In the genomic region with DNA sequence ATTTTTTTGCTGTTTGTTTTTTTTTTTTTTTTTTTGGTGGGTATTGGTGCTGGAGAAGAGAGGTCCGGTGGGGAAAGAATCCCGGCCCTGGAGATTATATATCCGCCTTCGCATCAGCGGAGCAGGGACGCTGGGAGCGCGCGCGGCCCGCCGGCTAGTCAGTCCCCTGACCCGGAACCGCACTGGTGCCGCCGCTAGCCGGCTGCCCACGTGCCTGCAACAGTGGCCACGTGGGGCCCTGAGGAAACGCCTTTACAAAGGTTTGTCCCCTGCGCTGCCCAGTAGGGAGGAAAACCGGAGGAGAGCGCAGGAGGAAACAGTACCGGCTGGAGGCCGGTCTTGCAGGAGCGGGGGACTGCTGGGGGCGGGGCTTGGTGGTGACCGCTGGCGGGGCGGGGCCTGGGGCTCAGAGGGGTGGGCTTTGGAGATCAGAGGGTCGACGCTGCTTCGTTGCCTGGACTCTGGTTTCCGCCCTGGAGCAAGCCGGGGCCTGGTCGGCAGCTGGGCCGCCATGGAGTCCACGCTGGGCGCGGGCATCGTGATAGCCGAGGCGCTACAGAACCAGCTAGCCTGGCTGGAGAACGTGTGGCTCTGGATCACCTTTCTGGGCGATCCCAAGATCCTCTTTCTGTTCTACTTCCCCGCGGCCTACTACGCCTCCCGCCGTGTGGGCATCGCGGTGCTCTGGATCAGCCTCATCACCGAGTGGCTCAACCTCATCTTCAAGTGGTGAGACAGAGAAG, we compare ENCODE assay signal across 8 cellular contexts. TPM values are rescaled to one million over a fixed set of nuclear protein-coding genes. Genes with fewer than 3 reads are reported as not detected.
A peak's percentile ranks its signal among the peaks of the same experiment; 100 is the strongest.
DNase-seq lines count a peak whose midpoint lies in the region; ATAC-seq and TF ChIP-seq lines count a peak whose summit lies in the region.

Gene G6PC3, plus strand, starts transcription at position 281 of the 743 bp plus-strand sequence. Its CDS starts 231 bp downstream, at position 512.

- no peak for TF ChIP-seq CTCF in AG10803 (conservative IDR thresholded peaks at IDR 0.05; ENCODE audit: low read length)

- DNase-seq in AG10803 (ENCODE audit: low read depth) = peak; percentile 97
- peak; percentile 98 for DNase-seq in NCI-H460 (ENCODE audit: extremely low read depth, low read depth)
- DNase-seq in activated CD4-positive, alpha-beta T cell treated with anti-CD3 and anti-CD28 coated beads for 24 hours (ENCODE audit: low read depth in 2 of 2) = peak; percentile 63 to 88
- peak; percentile 98 for DNase-seq in kidney tubule cell (ENCODE audit: low spot score)
- peak; percentile 58 to 91 (median 66) for DNase-seq in stimulated activated CD4-positive, alpha-beta T cell treated with anti-CD3 and anti-CD28 coated beads, Interleukin-1b, Interleukin-23, amount 100 ng/mL, for 24 hours (ENCODE audit: low read depth in 4 of 4, low spot score in 1 of 4)

- peak within 1 kb of the TSS; percentile 84 for H3K4me3 ChIP-seq in AG10803 (ENCODE audit: low read length)

- ATAC-seq in GM19025 (IDR thresholded peaks at IDR 0.05; ENCODE audit: low read depth, unreplicated experiment) (peak; percentile 71), HG03354 (IDR thresholded peaks at IDR 0.05; ENCODE audit: poor library complexity, severe bottlenecking, unreplicated experiment) (peak; percentile 69)

- peak within 1 kb of the TSS; percentile 87 for H3K27ac ChIP-seq in cingulate gyrus (ENCODE audit: low read depth, low read length)

RNA-seq across cellular contexts. Expression of gene G6PC3, which starts in this region (rescaled TPM):
- total RNA-seq in NCI-H460 (2014; rRNA removed; shearing (Covaris generic)) = 59.3 and 62.0 TPM in 2 replicates
- 43.5 and 58.5 TPM in 2 replicates for polyA plus RNA-seq in NCI-H460 (2014; cell fraction: nucleus; rRNA removed)

Comparison
In these comparisons a context has a peak if more than half of its experiments do, and no peak if none do; other contexts are left out.
1. Peak in every context shown above with its lines: DNase-seq, ATAC-seq, H3K4me3 ChIP-seq and H3K27ac ChIP-seq.